Comparison of ENCODE assay signal across 8 cellular contexts in genomic region chr4:71188197-71188625, GRCh38.
A peak's percentile ranks its signal among the peaks of the same experiment; 100 is the strongest.
DNase-seq lines count a peak whose midpoint lies in the region; ATAC-seq, FAIRE-seq and TF ChIP-seq lines count a peak whose summit lies in the region.

No MANE protein-coding gene starts in this region.

- H3K4me2 ChIP-seq in Loucy (ENCODE audit: low read depth, low read length, poor library complexity, severe bottlenecking), result peak overlapping the region; percentile 91
- no peak overlapping the region for H3K4me2 ChIP-seq in neuronal stem cell (ENCODE audit: insufficient read depth, low read length, poor library complexity, severe bottlenecking)

- intact Hi-C loops in CD4-positive, alpha-beta T cell (cut with DNase I, micrococcal nuclease), result loop anchor here in 1 of 2 experiments (10.0 kb wide), 2 partner anchors 203 to 527 kb away; no protein-coding TSS in a partner anchor

- peaks cover 75% of the 10 kb centered on the region for H3K27me3 Mint-ChIP-seq in CD4-positive, alpha-beta T cell

- no peak for ATAC-seq in CD4-positive, alpha-beta T cell (ENCODE audit: poor library complexity)
- no peak for ATAC-seq in GM19463 (IDR thresholded peaks at IDR 0.05; ENCODE audit: unreplicated experiment)
- ATAC-seq in GM18868 (IDR thresholded peaks at IDR 0.05; ENCODE audit: unreplicated experiment), result no peak

- H3K4me3 Mint-ChIP-seq in CD4-positive, alpha-beta T cell, result peak overlapping the region; percentile 70

- H2AFZ ChIP-seq in Loucy (ENCODE audit: low read length) (peak overlapping the region; percentile 74), neuronal stem cell (ENCODE audit: low read length) (peak overlapping the region; percentile 98)

- no peak overlapping the region for H3K23ac ChIP-seq in neuronal stem cell (ENCODE audit: low read depth, low read length, poor library complexity)

- POLR2A ChIA-PET in CD4-positive, alpha-beta T cell (lab: Charles Lee), result no interaction called here

- no peak overlapping the region for H3K27ac ChIP-seq in CD4-positive, alpha-beta T cell (ENCODE audit: low read depth, low read length)
- no peak overlapping the region for H3K27ac ChIP-seq in neuronal stem cell (replicated peaks; ENCODE audit: low read length)

- no peak overlapping the region for H2BK15ac ChIP-seq in neuronal stem cell (ENCODE audit: low read length)

- H3K27ac Mint-ChIP-seq in CD4-positive, alpha-beta T cell, result no peak overlapping the region

- H3K4me1 Mint-ChIP-seq in CD4-positive, alpha-beta T cell (ENCODE audit: low read depth), result peaks cover 32% of the 10 kb centered on the region

- H3K9me3 Mint-ChIP-seq in CD4-positive, alpha-beta T cell, result no peaks in the 10 kb centered on the region

- peaks cover 65% of the 10 kb centered on the region for H3K4me1 ChIP-seq in Loucy (ENCODE audit: insufficient read depth, low read length, poor library complexity, severe bottlenecking)
- H3K4me1 ChIP-seq in endocrine pancreas (ENCODE audit: control insufficient read depth, insufficient read depth, low read length), result peaks cover 8% of the 10 kb centered on the region
- peaks cover 2 to 3% of the 10 kb centered on the region in 2 donors for H3K4me1 ChIP-seq in neuronal stem cell (ENCODE audit: control insufficient read depth in 2 of 2, insufficient read depth in 1 of 2, low read depth in 1 of 2, low read length in 2 of 2)

- no peaks in the 10 kb centered on the region for H3K36me3 ChIP-seq in Loucy (ENCODE audit: insufficient read depth, low read length)
- no peaks in the 10 kb centered on the region for H3K36me3 ChIP-seq in endocrine pancreas (ENCODE audit: control insufficient read depth, insufficient read depth, low read length)
- H3K36me3 ChIP-seq in neuronal stem cell (replicated peaks in 1 of 2; ENCODE audit: control insufficient read depth in 2 of 2, insufficient read depth in 2 of 2, low read length in 2 of 2), result no peaks in the 10 kb centered on the region

- no peak overlapping the region for H3K14ac ChIP-seq in neuronal stem cell (ENCODE audit: low read length)

- no peak overlapping the region for H2BK12ac ChIP-seq in neuronal stem cell (ENCODE audit: low read length)

- peaks cover 59% of the 10 kb centered on the region for H3K79me2 ChIP-seq in Loucy (ENCODE audit: insufficient read depth, low read length)

- no peaks in the 10 kb centered on the region for H3K9me3 ChIP-seq in CD4-positive, alpha-beta T cell (ENCODE audit: control insufficient read depth, low read length)
- H3K9me3 ChIP-seq in Loucy (ENCODE audit: insufficient read depth, low read depth, low read length) (no peaks in the 10 kb centered on the region), endocrine pancreas (ENCODE audit: control insufficient read depth, low read length) (no peaks in the 10 kb centered on the region), neuronal stem cell (replicated peaks in 1 of 2; ENCODE audit: control insufficient read depth in 2 of 2, insufficient read depth in 1 of 2, low read depth in 1 of 2, low read length in 2 of 2) (no peaks in the 10 kb centered on the region)

- no peak overlapping the region for H2BK120ac ChIP-seq in neuronal stem cell (ENCODE audit: low read depth, low read length)

- no peak overlapping the region for H3K18ac ChIP-seq in neuronal stem cell (ENCODE audit: low read length)

- no peak for DNase-seq in CD4-positive, alpha-beta T cell
- DNase-seq in neuronal stem cell (ENCODE audit: low spot score) (peak; percentile 8), pons (ENCODE audit: low spot score) (no peak), D721Med (ENCODE audit: insufficient read length, low spot score) (no peak)

- peaks cover 4% of the 10 kb centered on the region; the same call in 1 of the 2 replicates for H3F3A ChIP-seq in Loucy (ENCODE audit: low read depth)

- CTCF ChIA-PET in CD4-positive, alpha-beta T cell (lab: Charles Lee), result interaction anchor here (0.9 to 2.0 kb wide), 2 partner anchors 11 to 23 kb away, joined by 3 to 4 read pairs; no protein-coding TSS in a partner anchor

- H3K9ac ChIP-seq in Loucy (ENCODE audit: low read depth, low read length, poor library complexity, severe bottlenecking) (peak overlapping the region; percentile 80), endocrine pancreas (ENCODE audit: control insufficient read depth, insufficient read depth, low read length) (no peak overlapping the region), neuronal stem cell (ENCODE audit: low read depth, low read length, poor library complexity) (no peak overlapping the region)

- H4K8ac ChIP-seq in neuronal stem cell (ENCODE audit: low read depth, low read length), result no peak overlapping the region

- no peaks in the 10 kb centered on the region for H3K36me3 Mint-ChIP-seq in CD4-positive, alpha-beta T cell (ENCODE audit: low read depth)

- no peaks in the 10 kb centered on the region for H3K79me1 ChIP-seq in neuronal stem cell (ENCODE audit: low read depth, low read length)

- peaks cover 36% of the 10 kb centered on the region for H3K27me3 ChIP-seq in CD4-positive, alpha-beta T cell (ENCODE audit: control insufficient read depth, insufficient read depth, low read length)
- no peaks in the 10 kb centered on the region for H3K27me3 ChIP-seq in Loucy (ENCODE audit: insufficient read depth, low read length, poor library complexity, severe bottlenecking)
- H3K27me3 ChIP-seq in endocrine pancreas (ENCODE audit: control insufficient read depth, insufficient read depth, low read length), result no peaks in the 10 kb centered on the region
- H3K27me3 ChIP-seq in neuronal stem cell (ENCODE audit: control insufficient read depth in 3 of 3, insufficient read depth in 3 of 3, low read depth in 1 of 3, low read length in 3 of 3), result peaks cover 2 to 30% (median 2%) of the 10 kb centered on the region in 3 experiments

- H3K4me3 ChIP-seq in Loucy (ENCODE audit: low read length, poor library complexity, severe bottlenecking) (peak overlapping the region; percentile 81), endocrine pancreas (ENCODE audit: control insufficient read depth, insufficient read depth, low read length) (peak overlapping the region; percentile 23), neuronal stem cell (ENCODE audit: low read length in 2 of 2) (peak overlapping the region in 1 of 2 donors; percentile 67)

- no peak for FAIRE-seq in D721Med (lab: Jason Lieb, UNC)

- H2BK5ac ChIP-seq in neuronal stem cell (ENCODE audit: low read length), result no peak overlapping the region

- no peak for TF ChIP-seq CTCF in CD4-positive, alpha-beta T cell (IDR thresholded peaks at IDR 0.05)
- TF ChIP-seq CTCF in Loucy (conservative IDR thresholded peaks at IDR 0.05; ENCODE audit: low read length) (peak; percentile 47), D721Med (IDR thresholded peaks at IDR 0.05; ENCODE audit: insufficient read depth, missing control alignments) (no peak)

- no CpG with 5 or more reads among the region's 6 CpGs for WGBS in neuronal stem cell (ENCODE audit: extremely low coverage in 2 of 2, insufficient read length in 2 of 2, insufficient replicate concordance in 1 of 2), 2 donors

- no peak overlapping the region for H4K91ac ChIP-seq in neuronal stem cell (ENCODE audit: low read depth, low read length, poor library complexity)

- H3K9me2 ChIP-seq in Loucy (replicated peaks; ENCODE audit: low read depth, low read length), result no peaks in the 10 kb centered on the region

- H4K20me1 ChIP-seq in Loucy (ENCODE audit: insufficient read depth, low read length, poor library complexity, severe bottlenecking), result peaks cover 5% of the 10 kb centered on the region

- no peak overlapping the region for H2AK5ac ChIP-seq in neuronal stem cell (ENCODE audit: low read depth, low read length)

- H3K4ac ChIP-seq in neuronal stem cell (ENCODE audit: low read length), result no peak overlapping the region
